8 cellular contexts compared by ENCODE assay signal in the genomic region with DNA sequence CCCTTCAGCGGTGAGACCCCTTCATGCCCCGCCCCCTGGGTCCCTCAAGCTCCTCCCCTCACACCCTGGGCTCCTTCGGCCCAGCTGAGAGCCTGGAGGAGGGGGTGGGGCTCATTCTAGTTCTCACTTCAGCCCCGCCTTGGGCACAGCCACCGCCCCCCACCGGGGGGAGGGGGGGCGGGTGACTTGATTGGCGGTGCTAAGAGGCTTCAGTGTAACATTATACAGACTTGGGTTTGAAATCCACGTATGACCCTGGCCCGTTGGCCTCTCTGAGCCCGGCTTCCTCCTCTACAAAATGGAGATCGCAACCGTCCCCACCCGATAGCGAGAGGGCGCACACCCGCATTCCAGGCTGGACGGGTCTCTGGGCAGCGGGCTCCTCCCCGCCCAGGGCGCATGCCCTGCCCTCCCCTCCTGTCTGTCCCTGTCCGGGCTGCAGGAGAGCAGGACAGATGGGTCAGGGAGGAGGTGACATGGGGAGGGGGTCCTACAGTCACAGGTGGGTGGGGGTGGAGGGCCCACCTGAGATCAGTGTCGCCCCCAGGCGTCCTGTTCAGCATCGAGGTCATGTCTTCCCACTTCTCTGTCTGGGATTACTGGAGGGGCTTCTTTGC. TPM values are rescaled to one million over a fixed set of nuclear protein-coding genes. Genes with fewer than 3 reads are reported as not detected.
A peak's percentile ranks its signal among the peaks of the same experiment; 100 is the strongest.
DNase-seq lines count a peak whose midpoint lies in the region; ATAC-seq and TF ChIP-seq lines count a peak whose summit lies in the region.

No MANE protein-coding gene starts in this region.

- no peaks in the 10 kb centered on the region for H3K36me3 Mint-ChIP-seq in activated CD8-positive, alpha-beta T cell treated with anti-CD3 and anti-CD28 coated beads for 36 hours (ENCODE audit: low read depth)

- TF ChIP-seq CTCF in activated CD8-positive, alpha-beta T cell treated with anti-CD3 and anti-CD28 coated beads for 36 hours (IDR thresholded peaks at IDR 0.05), result no peak
- peak; percentile 2 for TF ChIP-seq CTCF in fibroblast of villous mesenchyme (IDR thresholded peaks at IDR 0.05; ENCODE audit: insufficient read depth, low read depth, low read length)
- no peak for TF ChIP-seq CTCF in parathyroid adenoma (IDR thresholded peaks at IDR 0.05)

- no peaks in the 10 kb centered on the region for H3K9me3 ChIP-seq in parathyroid adenoma (ENCODE audit: control insufficient read depth, low read length)

- H3K4me1 ChIP-seq in parathyroid adenoma, result no peaks in the 10 kb centered on the region

- no peak overlapping the region for H3K4me3 Mint-ChIP-seq in activated CD8-positive, alpha-beta T cell treated with anti-CD3 and anti-CD28 coated beads for 36 hours

- H3K27me3 Mint-ChIP-seq in activated CD8-positive, alpha-beta T cell treated with anti-CD3 and anti-CD28 coated beads for 36 hours, result peaks cover 14% of the 10 kb centered on the region

- H3K36me3 ChIP-seq in parathyroid adenoma (ENCODE audit: control insufficient read depth, insufficient read depth, low read length), result no peaks in the 10 kb centered on the region

- H3K4me3 ChIP-seq in fibroblast of villous mesenchyme (ENCODE audit: low read depth, low read length) (peak overlapping the region; percentile 57), parathyroid adenoma (ENCODE audit: low read depth, low read length) (peak overlapping the region; percentile 45)

- POLR2A ChIA-PET in activated CD8-positive, alpha-beta T cell treated with anti-CD3 and anti-CD28 coated beads for 36 hours (lab: Charles Lee), result no interaction called here

- no peaks in the 10 kb centered on the region for H3K27me3 ChIP-seq in parathyroid adenoma (ENCODE audit: control insufficient read depth, insufficient read depth, low read length)

- H3K9me3 Mint-ChIP-seq in activated CD8-positive, alpha-beta T cell treated with anti-CD3 and anti-CD28 coated beads for 36 hours, result no peaks in the 10 kb centered on the region

- H3K9ac ChIP-seq in parathyroid adenoma, result no peak overlapping the region

- H3K27ac ChIP-seq in parathyroid adenoma, result no peak overlapping the region

- H3K4me2 ChIP-seq in parathyroid adenoma (ENCODE audit: low read length), result peak overlapping the region; percentile 71

- CTCF ChIA-PET in activated CD8-positive, alpha-beta T cell treated with anti-CD3 and anti-CD28 coated beads for 36 hours (lab: Charles Lee), result no interaction called here

- ATAC-seq in activated CD8-positive, alpha-beta T cell treated with anti-CD3 and anti-CD28 coated beads for 36 hours, result peak; percentile 84
- no peak for ATAC-seq in HG03354 (IDR thresholded peaks at IDR 0.05; ENCODE audit: poor library complexity, severe bottlenecking, unreplicated experiment)

- intact Hi-C loops in activated CD8-positive, alpha-beta T cell treated with anti-CD3 and anti-CD28 coated beads for 36 hours (cut with micrococcal nuclease), result no loop called here

- peak overlapping the region; percentile 74 for H2AFZ ChIP-seq in parathyroid adenoma

- no peaks in the 10 kb centered on the region for H3K79me2 ChIP-seq in parathyroid adenoma

- peak; percentile 35 for DNase-seq in activated gamma-delta T cell treated with Interleukin-2 at 50 U/mL for 16 hours
- no peak for DNase-seq in activated gamma-delta T cell (lab: John Stamatoyannopoulos, UW)
- DNase-seq in activated CD8-positive, alpha-beta T cell treated with anti-CD3 and anti-CD28 coated beads for 36 hours, result peak; percentile 68
- peak; percentile 42 for DNase-seq in fibroblast of villous mesenchyme (ENCODE audit: low read depth)
- no peak for DNase-seq in DMS114 treated with DMSO at 0.1 percent for 48 hours (lab: John Stamatoyannopoulos, UW; ENCODE audit: unreplicated experiment)
- DNase-seq in COLO829 (ENCODE audit: low spot score), result no peak

- H3K4me1 Mint-ChIP-seq in activated CD8-positive, alpha-beta T cell treated with anti-CD3 and anti-CD28 coated beads for 36 hours (ENCODE audit: low read depth), result no peaks in the 10 kb centered on the region

- no peak overlapping the region for H3K27ac Mint-ChIP-seq in activated CD8-positive, alpha-beta T cell treated with anti-CD3 and anti-CD28 coated beads for 36 hours

RNA-seq across cellular contexts. Expression of gene CLCNKB, which starts 5.1 kb away (rescaled TPM):
- total RNA-seq in activated CD8-positive, alpha-beta T cell treated with anti-CD3 and anti-CD28 coated beads for 36 hours, result not detected
- total RNA-seq in fibroblast of villous mesenchyme, result under 0.01 and 0.43 TPM in 2 replicates

RNA-seq across cellular contexts. Expression of gene FAM131C, which starts 24.8 kb away (rescaled TPM):
- total RNA-seq in activated CD8-positive, alpha-beta T cell treated with anti-CD3 and anti-CD28 coated beads for 36 hours, result under 1 TPM; 0.70 to 0.87 TPM
- under 0.01 TPM in 1 of 2 replicates, not detected in the other for total RNA-seq in fibroblast of villous mesenchyme

RNA-seq across cellular contexts. Expression of gene CLCNKA, which starts 26.8 kb away (rescaled TPM):
- not detected for total RNA-seq in activated CD8-positive, alpha-beta T cell treated with anti-CD3 and anti-CD28 coated beads for 36 hours
- not detected in 2 replicates for total RNA-seq in fibroblast of villous mesenchyme

RNA-seq across cellular contexts. Expression of gene HSPB7, which starts 30.8 kb away (rescaled TPM):
- not detected for total RNA-seq in activated CD8-positive, alpha-beta T cell treated with anti-CD3 and anti-CD28 coated beads for 36 hours
- total RNA-seq in fibroblast of villous mesenchyme, result 1.7 and 3.5 TPM in 2 replicates

RNA-seq across cellular contexts. Expression of gene SRARP, which starts 44.6 kb away (rescaled TPM):
- not detected for total RNA-seq in activated CD8-positive, alpha-beta T cell treated with anti-CD3 and anti-CD28 coated beads for 36 hours
- total RNA-seq in fibroblast of villous mesenchyme, result not detected in 2 replicates

Comparison
In these comparisons a context has a peak if more than half of its experiments do, and no peak if none do; other contexts are left out.
1. DNase-seq: peak in activated gamma-delta T cell treated with Interleukin-2 at 50 U/mL for 16 hours (single experiment), activated CD8-positive, alpha-beta T cell treated with anti-CD3 and anti-CD28 coated beads for 36 hours (single experiment) and fibroblast of villous mesenchyme (single experiment); none in activated gamma-delta T cell (single experiment), DMS114 treated with DMSO at 0.1 percent for 48 hours (single experiment) and COLO829 (single experiment).